ENCODE assay signal across 27 cellular contexts in the genomic region with DNA sequence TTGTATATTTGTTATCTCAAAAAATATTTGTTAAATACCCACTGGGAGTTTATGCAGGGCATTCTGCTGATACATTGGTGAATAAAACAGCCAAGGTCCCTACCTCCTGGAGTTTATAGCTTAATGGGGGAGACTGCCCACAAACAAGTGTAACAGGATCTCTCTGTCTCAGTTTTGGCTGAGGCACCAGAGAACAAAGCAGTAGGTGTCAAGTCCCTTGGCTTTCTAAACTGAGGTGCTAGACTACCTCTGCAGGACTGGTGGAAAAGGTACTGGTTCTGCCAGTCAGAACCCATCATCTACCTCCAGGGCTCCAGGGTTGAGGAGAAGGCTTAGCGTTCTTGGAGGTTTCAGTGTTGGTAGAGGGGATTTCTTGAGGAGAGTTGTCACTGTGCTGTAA.
DNase-seq lines count a peak whose midpoint lies in the region; ATAC-seq and TF ChIP-seq lines count a peak whose summit lies in the region.
"Had no signal": no experiment of that assay in that cellular context is flagged by ENCODE, and none has a peak within 500 bp of the region (broad histone marks: within the 10 kb centered on the region; RNA-seq: fewer than 3 reads in every experiment).

No MANE protein-coding gene starts in this region.

- no peak overlapping the region for H2AFZ ChIP-seq in trophoblast cell (ENCODE audit: insufficient read depth, low read length, poor library complexity)
- H2AFZ ChIP-seq: PC-9 had no signal

- H2BK5ac ChIP-seq in trophoblast cell (ENCODE audit: low read depth, low read length, poor library complexity) = no peak overlapping the region

- H4K12ac ChIP-seq in trophoblast cell (ENCODE audit: low read depth, low read length) = no peak overlapping the region

- H3K18ac ChIP-seq in trophoblast cell (ENCODE audit: low read length) = no peak overlapping the region

- no peaks in the 10 kb centered on the region for H3K9me3 Mint-ChIP-seq in type B pancreatic cell
- H3K9me3 Mint-ChIP-seq: activated B cell treated with CpG ODN at 0.5 μM for 24 hours; central memory CD8-positive, alpha-beta T cell; natural killer cell had no signal

- no peak overlapping the region for H2BK12ac ChIP-seq in trophoblast cell (ENCODE audit: low read length)

- no peaks in the 10 kb centered on the region for H3K79me1 ChIP-seq in trophoblast cell (ENCODE audit: low read length)

- no peak overlapping the region for H2BK120ac ChIP-seq in trophoblast cell (ENCODE audit: insufficient read depth, low read length, poor library complexity)

- H3K4ac ChIP-seq in trophoblast cell (ENCODE audit: low read depth, low read length) = no peak overlapping the region

- no peak overlapping the region for H2AK5ac ChIP-seq in trophoblast cell (ENCODE audit: low read length)

- H3K36me3 Mint-ChIP-seq in type B pancreatic cell = no peaks in the 10 kb centered on the region
- H3K36me3 Mint-ChIP-seq: activated naive CD8-positive, alpha-beta T cell; natural killer cell had no signal

- no peaks in the 10 kb centered on the region for H3K27me3 ChIP-seq in RWPE2 (ENCODE audit: insufficient read depth, poor library complexity, severe bottlenecking)
- H3K27me3 ChIP-seq in trophoblast cell (ENCODE audit: insufficient read depth, low read length) = no peaks in the 10 kb centered on the region
- H3K27me3 ChIP-seq: ascending aorta, ovary, right atrium auricular region had no signal

- WGBS in trophoblast cell (ENCODE audit: extremely low coverage, insufficient coverage, insufficient read length) = no CpG with 5 or more reads among the region's 1 CpG

- H3K36me3 ChIP-seq in HEK293 (ENCODE audit: control insufficient read depth in 2 of 2, insufficient read depth in 1 of 2, low read length in 2 of 2) = no peaks in the 10 kb centered on the region
- no peaks in the 10 kb centered on the region for H3K36me3 ChIP-seq in RWPE2 (ENCODE audit: low read depth)
- no peaks in the 10 kb centered on the region for H3K36me3 ChIP-seq in trophoblast cell (ENCODE audit: control insufficient read depth in 1 of 2, insufficient read depth in 2 of 2, low read length in 2 of 2)
- H3K36me3 ChIP-seq: ascending aorta, ovary, right atrium auricular region had no signal

- no peaks in the 10 kb centered on the region for H3K79me2 ChIP-seq in trophoblast cell (ENCODE audit: control insufficient read depth, insufficient read depth, low read length, poor library complexity)

- no peak overlapping the region for H3K4me3 ChIP-seq in HEK293 (ENCODE audit: low read depth, low read length)
- no peak overlapping the region for H3K4me3 ChIP-seq in RWPE2 (ENCODE audit: severe bottlenecking)
- no peak overlapping the region for H3K4me3 ChIP-seq in trophoblast cell (ENCODE audit: low read depth, low read length)
- H3K4me3 ChIP-seq: ascending aorta, ovary, PC-9, right atrium auricular region had no signal

- CTCF ChIA-PET in HEK293 (lab: Yijun Ruan, JAX) = interaction anchor here (0.7 to 1.2 kb wide), 2 partner anchors 21 to 77 kb away, joined by 5 to 6 read pairs; no protein-coding TSS in a partner anchor

- H3K9ac ChIP-seq in trophoblast cell (ENCODE audit: low read length) = no peak overlapping the region
- H3K9ac ChIP-seq: KMS-11 had no signal

- H3K4me1 Mint-ChIP-seq in type B pancreatic cell (ENCODE audit: unreplicated experiment) = peaks cover 6% of the 10 kb centered on the region
- H3K4me1 Mint-ChIP-seq: activated B cell treated with CpG ODN at 0.5 μM for 24 hours; central memory CD8-positive, alpha-beta T cell; natural killer cell had no signal

- POLR2A ChIA-PET in HEK293 (lab: Yijun Ruan, JAX) = interaction anchor here (1.5 kb wide), 1 partner anchor 188 kb away, joined by 3 read pairs; no protein-coding TSS in a partner anchor

- DNase-seq in RWPE2 (ENCODE audit: low spot score) (no peak), epithelial cell of prostate (ENCODE audit: low read depth, low spot score) (no peak), trophoblast cell (no peak), NCI-H1694 treated with DMSO at 0.1 percent for 48 hours (lab: John Stamatoyannopoulos, UW) (no peak), NCI-H345 treated with DMSO at 0.1 percent for 48 hours (lab: John Stamatoyannopoulos, UW; ENCODE audit: unreplicated experiment) (no peak), type B pancreatic cell (ENCODE audit: extremely low spot score, unreplicated experiment) (no peak), epidermal melanocyte (ENCODE audit: insufficient read length, low spot score) (no peak)
- DNase-seq: activated B cell treated with CpG ODN at 0.5 μM for 24 hours; activated CD4-positive, alpha-beta T cell treated with anti-CD3 and anti-CD28 coated beads, Interleukin-2, amount 50 U/mL, for 48 hours; activated CD8-positive, alpha-beta memory T cell treated with anti-CD3 and anti-CD28 coated beads, Interleukin-2, amount 50 U/mL, for 4 hours; left cardiac atrium; natural killer cell; NCI-H1694; ovary; PC-9; SIG-M5; stimulated activated CD4-positive, alpha-beta T cell treated with anti-CD3 and anti-CD28 coated beads, Interleukin-12 subunit alpha, Interleukin-12 subunit beta, amount 100 ng/mL, for 4 hours; stimulated activated naive CD4-positive, alpha-beta T cell treated with Interleukin-2 at 50 U/mL for 16 hours; SW 1271; T1000 had no signal

- peak; percentile 9 for ATAC-seq in RWPE2 (ENCODE audit: low read depth)
- ATAC-seq: left cardiac atrium, natural killer cell had no signal

- H3K9me3 ChIP-seq in HEK293 (ENCODE audit: control insufficient read depth, insufficient read depth, low read depth, low read length) = no peaks in the 10 kb centered on the region
- H3K9me3 ChIP-seq in RWPE2 (ENCODE audit: severe bottlenecking) = no peaks in the 10 kb centered on the region
- no peaks in the 10 kb centered on the region for H3K9me3 ChIP-seq in trophoblast cell (ENCODE audit: insufficient read depth, low read depth, low read length)
- H3K9me3 ChIP-seq: ascending aorta, ovary, right atrium auricular region had no signal

- H3K27me3 Mint-ChIP-seq in type B pancreatic cell = no peaks in the 10 kb centered on the region
- H3K27me3 Mint-ChIP-seq: central memory CD8-positive, alpha-beta T cell had no signal

- TF ChIP-seq CTCF in HEK293 (tag by site-specific recombination; IDR thresholded peaks at IDR 0.05) = no peak
- TF ChIP-seq CTCF in RWPE2 (IDR thresholded peaks at IDR 0.05; ENCODE audit: poor library complexity, severe bottlenecking) = no peak
- TF ChIP-seq CTCF in type B pancreatic cell (conservative IDR thresholded peaks at IDR 0.05) = no peak

- peaks cover 15% of the 10 kb centered on the region for H3K4me1 ChIP-seq in HEK293 (ENCODE audit: control insufficient read depth, insufficient read depth, low read length)
- H3K4me1 ChIP-seq in RWPE2 (ENCODE audit: insufficient read depth, poor library complexity, severe bottlenecking) = peaks cover 39% of the 10 kb centered on the region
- H3K4me1 ChIP-seq in trophoblast cell (ENCODE audit: control insufficient read depth in 1 of 2, insufficient read depth in 2 of 2, low read length in 2 of 2) = no peaks in the 10 kb centered on the region
- H3K4me1 ChIP-seq: ascending aorta, right atrium auricular region had no signal

- H3K27ac Mint-ChIP-seq in type B pancreatic cell = no peak overlapping the region
- H3K27ac Mint-ChIP-seq: activated B cell treated with CpG ODN at 0.5 μM for 24 hours; activated naive CD8-positive, alpha-beta T cell; natural killer cell had no signal

- H3K27ac ChIP-seq in HEK293 (ENCODE audit: extremely low read depth, low read depth, low read length) = peak overlapping the region; percentile 47; the same call in 1 of the 2 replicates
- peak overlapping the region; percentile 88 for H3K27ac ChIP-seq in RWPE2 (ENCODE audit: poor library complexity, severe bottlenecking)
- H3K27ac ChIP-seq in epithelial cell of prostate = peak overlapping the region; percentile 86
- H3K27ac ChIP-seq in trophoblast cell (ENCODE audit: low read depth, low read length) = no peak overlapping the region
- H3K27ac ChIP-seq: ascending aorta, KMS-11, ovary, PC-9, right atrium auricular region had no signal

- H3K4me2 ChIP-seq in trophoblast cell (ENCODE audit: low read length) = no peak overlapping the region
- H3K4me2 ChIP-seq: KMS-11, PC-9 had no signal

- H4K8ac ChIP-seq in trophoblast cell (ENCODE audit: low read depth, low read length) = no peak overlapping the region

- no peak overlapping the region for H3K14ac ChIP-seq in trophoblast cell (ENCODE audit: low read length)

- H3K23ac ChIP-seq in trophoblast cell (ENCODE audit: low read length) = peak overlapping the region; percentile 10

- H4K91ac ChIP-seq in trophoblast cell (ENCODE audit: low read depth, low read length) = no peak overlapping the region

- H3K4me3 Mint-ChIP-seq in type B pancreatic cell = no peak overlapping the region
- H3K4me3 Mint-ChIP-seq: activated B cell treated with CpG ODN at 0.5 μM for 24 hours; activated naive CD8-positive, alpha-beta T cell; CD14-positive monocyte; central memory CD8-positive, alpha-beta T cell; natural killer cell had no signal

TF ChIP-seq in HEK293, 187 proteins besides CTCF, POLR2A, EP300 and RAD21 (continues in another document):
- TF ChIP-seq KLF7 (tag by site-specific recombination; IDR thresholded peaks at IDR 0.05; ENCODE audit: borderline replicate concordance) (no peak), ZNF155 (tag by site-specific recombination; IDR thresholded peaks at IDR 0.05) (no peak), ZNF423 (tag by site-specific recombination; IDR thresholded peaks at IDR 0.05) (peak; percentile 34; the same call in 1 of the 2 replicates), ZNF596 (tag by site-specific recombination; IDR thresholded peaks at IDR 0.05) (peak; percentile 45; the same call in 1 of the 2 replicates), ZBTB48 (tag by site-specific recombination; IDR thresholded peaks at IDR 0.05) (0 out of 2 replicates have a peak, but pooled peaks have one; percentile 32), ZNF274 (IDR thresholded peaks at IDR 0.05; ENCODE audit: low read length) (no peak), ZNF274 (tag by site-specific recombination; IDR thresholded peaks at IDR 0.05; ENCODE audit: borderline replicate concordance) (no peak), ZNF121 (tag by site-specific recombination; IDR thresholded peaks at IDR 0.05) (no peak), ZNF624 (tag by site-specific recombination; IDR thresholded peaks at IDR 0.05) (no peak), ZNF600 (tag by site-specific recombination; IDR thresholded peaks at IDR 0.05) (no peak), ZNF426 (tag by site-specific recombination; IDR thresholded peaks at IDR 0.05) (no peak)
- TF ChIP-seq, protein P1, sequence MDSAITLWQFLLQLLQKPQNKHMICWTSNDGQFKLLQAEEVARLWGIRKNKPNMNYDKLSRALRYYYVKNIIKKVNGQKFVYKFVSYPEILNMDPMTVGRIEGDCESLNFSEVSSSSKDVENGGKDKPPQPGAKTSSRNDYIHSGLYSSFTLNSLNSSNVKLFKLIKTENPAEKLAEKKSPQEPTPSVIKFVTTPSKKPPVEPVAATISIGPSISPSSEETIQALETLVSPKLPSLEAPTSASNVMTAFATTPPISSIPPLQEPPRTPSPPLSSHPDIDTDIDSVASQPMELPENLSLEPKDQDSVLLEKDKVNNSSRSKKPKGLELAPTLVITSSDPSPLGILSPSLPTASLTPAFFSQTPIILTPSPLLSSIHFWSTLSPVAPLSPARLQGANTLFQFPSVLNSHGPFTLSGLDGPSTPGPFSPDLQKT (IDR thresholded peaks at IDR 0.05; ENCODE audit: borderline replicate concordance, low read depth, low read length) = no peak
